In genomic region chr10:95656291-95657164, GRCh38 we compare ENCODE assay signal across 8 cellular contexts. TPM values are rescaled to one million over a fixed set of nuclear protein-coding genes. Genes with fewer than 3 reads are reported as not detected.
A peak's percentile ranks its signal among the peaks of the same experiment; 100 is the strongest.
DNase-seq lines count a peak whose midpoint lies in the region; ATAC-seq, FAIRE-seq and TF ChIP-seq lines count a peak whose summit lies in the region.

TSS of gene ALDH18A1 (minus strand) at chr10:95656711. CDS start at chr10:95653377, 3,334 bp downstream.

- DNase-seq in NCI-H2227 (lab: John Stamatoyannopoulos, UW; ENCODE audit: unreplicated experiment) (peak; percentile 91), breast epithelium (ENCODE audit: low spot score in 2 of 2) (peak; percentile 82 to 84), small intestine (peak; percentile 91)

- H3K79me2 ChIP-seq in ACC112 (ENCODE audit: control insufficient read depth, insufficient read depth, low read length, unreplicated experiment) = peaks cover 43% of the 10 kb centered on the region

- peaks cover 17% of the 10 kb centered on the region for H3K36me3 ChIP-seq in ACC112 (ENCODE audit: insufficient read depth, low read length)
- H3K36me3 ChIP-seq in breast epithelium = no peaks in the 10 kb centered on the region
- peaks cover 19% of the 10 kb centered on the region for H3K36me3 ChIP-seq in iPS-20b (ENCODE audit: insufficient read depth, low read depth, low read length)
- peaks cover 0 to 3% of the 10 kb centered on the region in 2 donors for H3K36me3 ChIP-seq in small intestine (ENCODE audit: control insufficient read depth in 2 of 2, insufficient read depth in 2 of 2, low read length in 2 of 2)

- peak within 1 kb of the TSS; percentile 86 for H3K4me3 ChIP-seq in ACC112 (ENCODE audit: low read depth, low read length)
- peak within 1 kb of the TSS; percentile 78 to 89 (median 85) for H3K4me3 ChIP-seq in breast epithelium
- peak within 1 kb of the TSS; percentile 69 for H3K4me3 ChIP-seq in iPS-20b (ENCODE audit: low read length)
- peak within 1 kb of the TSS; percentile 83 to 97 for H3K4me3 ChIP-seq in small intestine (ENCODE audit: low read depth in 1 of 2, low read length in 2 of 2)

- 0% methylated on average over 69 to 83 of the region's 83 CpGs for WGBS in small intestine, 3 donors

- H3K9me3 ChIP-seq in breast epithelium (no peaks in the 10 kb centered on the region), iPS-20b (ENCODE audit: insufficient read depth, low read depth, low read length) (peaks cover 4% of the 10 kb centered on the region; the same call in 1 of the 2 replicates), small intestine (ENCODE audit: control insufficient read depth, low read depth) (no peaks in the 10 kb centered on the region)

- peak; percentile 73 for TF ChIP-seq POLR2A in GM18526 (IDR thresholded peaks at IDR 0.05; ENCODE audit: extremely low read depth, insufficient read length)
- TF ChIP-seq POLR2A in breast epithelium (IDR thresholded peaks at IDR 0.05) = no peak

- intact Hi-C loops in breast epithelium (cut with DNase I; ENCODE audit: low total_unique reads) = no loop called here

- H3K27ac ChIP-seq in ACC112 (ENCODE audit: low read depth, low read length) (no peak within 1 kb of the TSS), VCaP (peak within 1 kb of the TSS; percentile 79), breast epithelium (peak within 1 kb of the TSS; percentile 73), iPS-20b (ENCODE audit: low read length) (no peak within 1 kb of the TSS), small intestine (ENCODE audit: low read depth in 1 of 2, low read length in 1 of 2) (peak within 1 kb of the TSS; percentile 66 to 78)

- peak within 1 kb of the TSS; percentile 70 for H3K9ac ChIP-seq in iPS-20b (ENCODE audit: low read depth, low read length)

- H2AFZ ChIP-seq in ACC112 (ENCODE audit: low read length, unreplicated experiment) = peak within 1 kb of the TSS; percentile 74

- H3K27me3 ChIP-seq in ACC112 (ENCODE audit: insufficient read depth, low read length) = no peaks in the 10 kb centered on the region
- H3K27me3 ChIP-seq in breast epithelium = no peaks in the 10 kb centered on the region
- no peaks in the 10 kb centered on the region for H3K27me3 ChIP-seq in iPS-20b (ENCODE audit: insufficient read depth, low read length)
- H3K27me3 ChIP-seq in small intestine (ENCODE audit: control insufficient read depth in 2 of 2, insufficient read depth in 2 of 2, low read length in 2 of 2) = no peaks in the 10 kb centered on the region

- TF ChIP-seq CTCF in VCaP (conservative IDR thresholded peaks at IDR 0.05) = no peak
- TF ChIP-seq CTCF in breast epithelium (IDR thresholded peaks at IDR 0.05) = no peak

- peak; percentile 80 for ATAC-seq in HG03064 (IDR thresholded peaks at IDR 0.05; ENCODE audit: low read depth, unreplicated experiment)

- H3K4me1 ChIP-seq in ACC112 (ENCODE audit: control insufficient read depth, insufficient read depth, low read length, unreplicated experiment) (peaks cover 9% of the 10 kb centered on the region), breast epithelium (no peaks in the 10 kb centered on the region), iPS-20b (ENCODE audit: insufficient read depth, low read length) (peaks cover 3% of the 10 kb centered on the region; the same call in 1 of the 2 replicates), small intestine (ENCODE audit: control insufficient read depth in 2 of 2, insufficient read depth in 1 of 2, low read depth in 1 of 2, low read length in 1 of 2) (peaks cover 0 to 4% of the 10 kb centered on the region in 2 donors)

- no peak for FAIRE-seq in small intestine (lab: Jason Lieb, UNC)

RNA-seq across cellular contexts. Expression of gene ALDH18A1, which starts in this region (rescaled TPM):
- total RNA-seq in breast epithelium = 10 to 100 TPM; 18.6 to 47.2 (median 38.2) TPM
- polyA plus RNA-seq in small intestine = 10 to 100 TPM; 46.5 to 74.0 (median 67.3) TPM

Comparison
In these comparisons a context has a peak if more than half of its experiments do, and no peak if none do; other contexts are left out.
1. H3K27ac ChIP-seq: peak in VCaP (single experiment), breast epithelium (2 of 2) and small intestine (2 of 2); none in ACC112 (single experiment) and iPS-20b (single experiment).
2. Peak in every context shown above with its lines, with median percentiles within 50 percentile points of each other: H3K4me3 ChIP-seq and DNase-seq.